18 cellular contexts compared by ENCODE assay signal in the genomic region with DNA sequence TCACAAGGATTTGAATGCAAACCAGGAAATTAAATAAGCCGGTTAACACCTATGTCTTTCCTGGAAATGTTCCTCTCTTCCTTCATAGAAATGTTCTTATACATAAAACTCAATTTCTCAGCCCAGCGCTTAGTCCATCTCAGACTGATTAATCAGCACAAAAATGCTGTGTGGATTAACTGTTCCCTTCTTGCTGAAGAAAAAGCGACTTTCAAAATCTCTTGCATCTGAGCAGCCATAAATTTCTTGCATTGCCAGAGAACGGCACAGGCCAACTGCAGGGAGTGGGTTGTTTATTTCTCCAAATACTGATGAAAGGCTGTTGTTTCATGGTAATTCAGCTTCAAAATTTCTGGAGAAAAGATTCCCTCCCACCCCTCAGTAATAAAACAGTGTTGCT.
DNase-seq lines count a peak whose midpoint lies in the region; FAIRE-seq and TF ChIP-seq lines count a peak whose summit lies in the region.
"Had no signal": no experiment of that assay in that cellular context is flagged by ENCODE, and none has a peak within 500 bp of the region (broad histone marks: within the 10 kb centered on the region; RNA-seq: fewer than 3 reads in every experiment).

No MANE protein-coding gene starts in this region.

- H3K4me1 Mint-ChIP-seq in nephron = peaks cover 23% of the 10 kb centered on the region
- no peaks in the 10 kb centered on the region for H3K4me1 Mint-ChIP-seq in immature natural killer cell
- H3K4me1 Mint-ChIP-seq: CD4-positive, alpha-beta memory T cell had no signal

- TF ChIP-seq RAD21 in SK-N-SH (IDR thresholded peaks at IDR 0.05; ENCODE audit: low read length) = no peak

- H3K9me3 ChIP-seq in hepatocyte (ENCODE audit: low read depth) (no peaks in the 10 kb centered on the region), transverse colon (no peaks in the 10 kb centered on the region), SK-N-SH (peaks cover 5% of the 10 kb centered on the region; the same call in 1 of the 2 replicates)
- H3K9me3 ChIP-seq: A549, BE2C, HAP-1 had no signal

- peaks cover 15% of the 10 kb centered on the region for H3K4me1 ChIP-seq in hepatocyte (ENCODE audit: insufficient read depth)
- H3K4me1 ChIP-seq in transverse colon = no peaks in the 10 kb centered on the region
- no peaks in the 10 kb centered on the region for H3K4me1 ChIP-seq in SK-N-SH (ENCODE audit: control insufficient read depth in 1 of 2, insufficient read depth in 2 of 2, low read depth in 1 of 2, low read length in 1 of 2)
- H3K4me1 ChIP-seq: A549, BE2C, HAP-1 had no signal

- TF ChIP-seq CTCF in hepatocyte (IDR thresholded peaks at IDR 0.05; ENCODE audit: poor library complexity) (no peak), nephron (IDR thresholded peaks at IDR 0.05; ENCODE audit: unreplicated experiment in 3 of 3) (no peak), transverse colon (IDR thresholded peaks at IDR 0.05) (no peak), SK-N-SH (IDR thresholded peaks at IDR 0.05) (no peak)

- H4K20me1 ChIP-seq in hepatocyte (ENCODE audit: insufficient read depth, poor library complexity, severe bottlenecking) (no peaks in the 10 kb centered on the region), SK-N-SH (ENCODE audit: insufficient read depth) (no peaks in the 10 kb centered on the region)

- H3K27me3 Mint-ChIP-seq in nephron (ENCODE audit: low read depth) (no peaks in the 10 kb centered on the region), immature natural killer cell (ENCODE audit: low read depth in 3 of 3) (no peaks in the 10 kb centered on the region)
- H3K27me3 Mint-ChIP-seq: CD4-positive, alpha-beta memory T cell had no signal

- H3K36me3 ChIP-seq in hepatocyte (replicated peaks; ENCODE audit: insufficient read depth, low read depth) = no peaks in the 10 kb centered on the region
- H3K36me3 ChIP-seq in transverse colon = no peaks in the 10 kb centered on the region
- H3K36me3 ChIP-seq in SK-N-SH (replicated peaks in 1 of 2; ENCODE audit: control insufficient read depth in 1 of 2, insufficient read depth in 2 of 2, low read length in 1 of 2) = no peaks in the 10 kb centered on the region
- H3K36me3 ChIP-seq: BE2C, HAP-1 had no signal

- in situ Hi-C loops in transverse colon (cut with MboI; ENCODE audit: low pct_ligation_motif_present in 1 of 4, low pct_unique_long_range_greater_than_20kb in 1 of 4, low sequenced_read_pairs in 3 of 4) = loop anchor here in 1 of 4 donors (25.0 kb wide), 1 partner anchor 98 kb away; no protein-coding TSS in a partner anchor

- no peaks in the 10 kb centered on the region for H3K9me2 ChIP-seq in hepatocyte (replicated peaks; ENCODE audit: insufficient read depth)
- no peaks in the 10 kb centered on the region for H3K9me2 ChIP-seq in SK-N-SH

- H3K27ac Mint-ChIP-seq in nephron = peak overlapping the region; percentile 31 to 73 (median 41)
- no peak overlapping the region for H3K27ac Mint-ChIP-seq in immature natural killer cell
- H3K27ac Mint-ChIP-seq: CD4-positive, alpha-beta memory T cell; HFFc6 had no signal

- CTCF ChIA-PET in SK-N-SH (lab: Yijun Ruan, JAX) = no interaction called here

- intact Hi-C loops in transverse colon (cut with DNase I; ENCODE audit: low total_unique reads) = no loop called here

- no peaks in the 10 kb centered on the region for H3K9me3 Mint-ChIP-seq in nephron
- H3K9me3 Mint-ChIP-seq in immature natural killer cell = peaks cover 0 to 21% (median 2%) of the 10 kb centered on the region in 6 donors

- H2AFZ ChIP-seq in hepatocyte (no peak overlapping the region), SK-N-SH (ENCODE audit: low read depth) (no peak overlapping the region)

- DNase-seq in hepatocyte (ENCODE audit: low spot score) (peak; percentile 48), transverse colon (no peak), RPMI8226 (no peak), immature natural killer cell (no peak), midbrain (lab: John Stamatoyannopoulos, UW) (no peak), SK-N-SH (no peak)
- DNase-seq: BE2C; CD4-positive, alpha-beta memory T cell; DMS79; HFFc6 had no signal

- no peaks in the 10 kb centered on the region for H3K79me2 ChIP-seq in hepatocyte
- H3K79me2 ChIP-seq in SK-N-SH (ENCODE audit: insufficient read depth) = no peaks in the 10 kb centered on the region

- H3K4me3 ChIP-seq in hepatocyte = no peak overlapping the region
- no peak overlapping the region for H3K4me3 ChIP-seq in transverse colon
- H3K4me3 ChIP-seq in SK-N-SH (ENCODE audit: low read depth in 2 of 2, low read length in 1 of 2) = no peak overlapping the region
- H3K4me3 ChIP-seq: A549, GM12878, HAP-1 had no signal

- H3F3A ChIP-seq in SK-N-SH (replicated peaks; ENCODE audit: insufficient read depth) = no peaks in the 10 kb centered on the region

- peak; percentile 81 for FAIRE-seq in endometrium (lab: Jason Lieb, UNC)
- FAIRE-seq: A549, GM12878, GM18507, H1 had no signal

- WGBS in hepatocyte (ENCODE audit: low lambda C conversion rate, missing lambda C conversion rate) = 43% methylated on average over 4 of the region's 4 CpGs
- WGBS in transverse colon (ENCODE audit: low coverage in 1 of 2), 2 donors = 66 to 73% methylated on average over 4 of the region's 4 CpGs
- 25% methylated on average over 4 of the region's 4 CpGs for WGBS in SK-N-SH (ENCODE audit: low lambda C conversion rate)

- peak overlapping the region; percentile 86 for H3K27ac ChIP-seq in hepatocyte
- H3K27ac ChIP-seq in transverse colon = peak overlapping the region in 3 of 4 donors; percentile 14 to 34 (median 27)
- no peak overlapping the region for H3K27ac ChIP-seq in SK-N-SH (ENCODE audit: low read depth in 2 of 2, low read length in 1 of 2)
- H3K27ac ChIP-seq: A549, C4-2B had no signal

- POLR2A ChIA-PET in SK-N-SH (lab: Yijun Ruan, JAX) = no interaction called here

- H3K27me3 ChIP-seq in hepatocyte (no peaks in the 10 kb centered on the region), transverse colon (no peaks in the 10 kb centered on the region), SK-N-SH (ENCODE audit: insufficient read depth) (no peaks in the 10 kb centered on the region)
- H3K27me3 ChIP-seq: BE2C had no signal

- no peak for TF ChIP-seq POLR2A in transverse colon (IDR thresholded peaks at IDR 0.05)

- no peaks in the 10 kb centered on the region for H3K36me3 Mint-ChIP-seq in nephron (ENCODE audit: low read depth)
- no peaks in the 10 kb centered on the region for H3K36me3 Mint-ChIP-seq in immature natural killer cell
- H3K36me3 Mint-ChIP-seq: CD4-positive, alpha-beta memory T cell had no signal

- H3K4me2 ChIP-seq in hepatocyte (peak overlapping the region; percentile 40), SK-N-SH (no peak overlapping the region)
- H3K4me2 ChIP-seq: A549 had no signal

- TF ChIP-seq EP300 in transverse colon (IDR thresholded peaks at IDR 0.05; ENCODE audit: low read depth) (no peak), SK-N-SH (IDR thresholded peaks at IDR 0.05; ENCODE audit: borderline replicate concordance in 1 of 2, low read depth in 1 of 2, low read length in 1 of 2) (no peak)

- H3K9ac ChIP-seq in SK-N-SH = no peak overlapping the region

- no peak overlapping the region for H3K4me3 Mint-ChIP-seq in nephron
- no peak overlapping the region for H3K4me3 Mint-ChIP-seq in immature natural killer cell
- H3K4me3 Mint-ChIP-seq: CD4-positive, alpha-beta memory T cell; HFFc6 had no signal

TF ChIP-seq in SK-N-SH, 30 proteins besides CTCF, POLR2A, EP300 and RAD21:
- TF ChIP-seq TCF12 (IDR thresholded peaks at IDR 0.05) = no peak
- TF ChIP-seq, protein P1, sequence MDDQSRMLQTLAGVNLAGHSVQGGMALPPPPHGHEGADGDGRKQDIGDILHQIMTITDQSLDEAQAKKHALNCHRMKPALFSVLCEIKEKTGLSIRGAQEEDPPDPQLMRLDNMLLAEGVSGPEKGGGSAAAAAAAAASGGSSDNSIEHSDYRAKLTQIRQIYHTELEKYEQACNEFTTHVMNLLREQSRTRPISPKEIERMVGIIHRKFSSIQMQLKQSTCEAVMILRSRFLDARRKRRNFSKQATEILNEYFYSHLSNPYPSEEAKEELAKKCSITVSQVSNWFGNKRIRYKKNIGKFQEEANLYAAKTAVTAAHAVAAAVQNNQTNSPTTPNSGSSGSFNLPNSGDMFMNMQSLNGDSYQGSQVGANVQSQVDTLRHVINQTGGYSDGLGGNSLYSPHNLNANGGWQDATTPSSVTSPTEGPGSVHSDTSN (IDR thresholded peaks at IDR 0.05) = no peak
- TF ChIP-seq FOXJ3 (CRISPR knock-in tag; IDR thresholded peaks at IDR 0.05) = no peak
- no peak for TF ChIP-seq POLR2AphosphoS5 (IDR thresholded peaks at IDR 0.05; ENCODE audit: low read depth, low read length)
- no peak for TF ChIP-seq MAX (IDR thresholded peaks at IDR 0.05; ENCODE audit: low read depth)
- TF ChIP-seq SMC3 (IDR thresholded peaks at IDR 0.05; ENCODE audit: low read depth, low read length) = no peak
- TF ChIP-seq USF1 (IDR thresholded peaks at IDR 0.05; ENCODE audit: borderline replicate concordance, low read depth) = no peak
- TF ChIP-seq CHD2 (IDR thresholded peaks at IDR 0.05; ENCODE audit: low read length, partially characterized antibody) = no peak
- TF ChIP-seq, protein P2, sequence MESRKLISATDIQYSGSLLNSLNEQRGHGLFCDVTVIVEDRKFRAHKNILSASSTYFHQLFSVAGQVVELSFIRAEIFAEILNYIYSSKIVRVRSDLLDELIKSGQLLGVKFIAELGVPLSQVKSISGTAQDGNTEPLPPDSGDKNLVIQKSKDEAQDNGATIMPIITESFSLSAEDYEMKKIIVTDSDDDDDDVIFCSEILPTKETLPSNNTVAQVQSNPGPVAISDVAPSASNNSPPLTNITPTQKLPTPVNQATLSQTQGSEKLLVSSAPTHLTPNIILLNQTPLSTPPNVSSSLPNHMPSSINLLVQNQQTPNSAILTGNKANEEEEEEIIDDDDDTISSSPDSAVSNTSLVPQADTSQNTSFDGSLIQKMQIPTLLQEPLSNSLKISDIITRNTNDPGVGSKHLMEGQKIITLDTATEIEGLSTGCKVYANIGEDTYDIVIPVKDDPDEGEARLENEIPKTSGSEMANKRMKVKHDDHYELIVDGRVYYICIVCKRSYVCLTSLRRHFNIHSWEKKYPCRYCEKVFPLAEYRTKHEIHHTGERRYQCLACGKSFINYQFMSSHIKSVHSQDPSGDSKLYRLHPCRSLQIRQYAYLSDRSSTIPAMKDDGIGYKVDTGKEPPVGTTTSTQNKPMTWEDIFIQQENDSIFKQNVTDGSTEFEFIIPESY (IDR thresholded peaks at IDR 0.05; ENCODE audit: borderline replicate concordance, low read depth) = no peak

Comparison
In these comparisons a context has a peak if more than half of its experiments do, and no peak if none do; other contexts are left out.
1. H3K27ac ChIP-seq: peak in hepatocyte (single experiment) and transverse colon (3 of 4); none in SK-N-SH (0 of 2).
2. H3K27ac Mint-ChIP-seq: peak in nephron (3 of 3); none in immature natural killer cell (0 of 6).